ENCODE assay signal across 21 cellular contexts in the genomic region with DNA sequence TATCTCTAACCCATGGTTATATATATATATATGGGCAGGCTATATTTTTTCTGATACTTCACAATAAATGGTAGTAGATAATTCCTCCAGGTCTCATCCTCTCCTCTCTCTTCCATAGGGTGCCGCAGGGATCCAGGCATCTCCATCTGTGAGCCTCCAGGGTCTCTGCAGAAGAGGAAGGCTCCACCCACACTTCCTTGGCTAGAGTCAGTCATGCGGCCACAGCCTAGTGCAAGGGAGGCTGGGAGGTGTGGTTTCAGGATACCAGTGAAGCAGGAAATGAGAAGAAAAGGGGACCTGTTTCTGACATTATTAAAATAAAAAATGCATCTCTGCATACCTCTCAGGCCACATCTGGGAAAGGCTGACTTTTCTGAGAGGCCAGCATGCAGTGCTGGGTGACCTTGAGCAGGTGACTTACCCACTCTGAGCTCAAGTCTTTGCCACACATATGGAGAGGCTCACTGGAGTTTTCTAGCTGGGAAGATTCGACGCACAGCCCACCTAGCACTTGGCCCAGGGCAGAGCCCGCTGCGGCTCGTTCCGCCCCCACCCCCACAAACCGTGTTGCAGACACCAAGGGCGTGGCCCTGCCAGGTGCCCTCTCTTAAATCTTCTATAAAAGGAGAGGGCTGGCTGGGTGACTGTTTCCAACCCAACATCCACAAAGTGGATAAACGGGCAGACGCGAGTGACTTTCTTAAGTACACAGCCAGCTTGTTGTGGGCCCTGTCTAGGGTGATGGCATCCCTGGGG. TPM values are rescaled to one million over a fixed set of nuclear protein-coding genes. Genes with fewer than 3 reads are reported as not detected.
DNase-seq lines count a peak whose midpoint lies in the region; ATAC-seq, FAIRE-seq and TF ChIP-seq lines count a peak whose summit lies in the region.
"Had no signal": no experiment of that assay in that cellular context is flagged by ENCODE, and none has a peak within 500 bp of the region (broad histone marks: within the 10 kb centered on the region; RNA-seq: fewer than 3 reads in every experiment).

No MANE protein-coding gene starts in this region.

- H3K27ac ChIP-seq in HEK293 (ENCODE audit: extremely low read depth, low read depth, low read length) (no peak overlapping the region), K562 (ENCODE audit: extremely low read depth, low read depth, low read length) (no peak overlapping the region), osteoblast (ENCODE audit: low read depth, low read length) (no peak overlapping the region)
- H3K27ac ChIP-seq: GM23248, KMS-11 had no signal

- no peak for FAIRE-seq in K562 (lab: Jason Lieb, UNC)
- FAIRE-seq: GM12878 had no signal

- no peaks in the 10 kb centered on the region; the same call in 1 of the 2 replicates for H3K4me1 ChIP-seq in HEK293 (ENCODE audit: control insufficient read depth, insufficient read depth, low read length)
- peaks cover 4 to 11% of the 10 kb centered on the region in 2 experiments; a peak in 3 of 5 replicates for H3K4me1 ChIP-seq in K562 (replicated peaks in 1 of 2; ENCODE audit: control insufficient read depth in 2 of 2, insufficient read depth in 2 of 2, low read length in 2 of 2)
- H3K4me1 ChIP-seq in osteoblast (ENCODE audit: insufficient read depth, low read length), result no peaks in the 10 kb centered on the region
- H3K4me1 ChIP-seq: HAP-1 had no signal

- in situ Hi-C loops in K562 (cut with MboI), result no loop called here

- WGBS in K562 (ENCODE audit: insufficient coverage, low coverage, missing lambda C conversion rate), result 2% methylated on average over 13 of the region's 13 CpGs

- ATAC-seq in K562 (no peak), GM21576 (IDR thresholded peaks at IDR 0.05; ENCODE audit: unreplicated experiment) (no peak), GM19324 (IDR thresholded peaks at IDR 0.05; ENCODE audit: low FRiP score, unreplicated experiment) (no peak)
- ATAC-seq: GM12878 had no signal

- BruUV-seq in K562 (replicated peaks; lab: Mats Ljungman, UMichigan), result no TSS peak

- POLR2A ChIA-PET in HEK293 (lab: Yijun Ruan, JAX), result no interaction called here
- POLR2A ChIA-PET in K562 (lab: Yijun Ruan, JAX), result no interaction called here

- H4K20me1 ChIP-seq in K562 (replicated peaks; ENCODE audit: control insufficient read depth, insufficient read depth, low read length) (no peaks in the 10 kb centered on the region), osteoblast (ENCODE audit: insufficient read depth, low read length) (no peaks in the 10 kb centered on the region)

- CTCF ChIA-PET in HEK293 (lab: Yijun Ruan, JAX), result no interaction called here
- CTCF ChIA-PET in K562 (lab: Yijun Ruan, JAX; ENCODE audit: low intra/inter-chr PET ratio), result no interaction called here

- intact Hi-C loops in K562 (cut with micrococcal nuclease), result no loop called here

- no peak for TF ChIP-seq EP300 in K562 (IDR thresholded peaks at IDR 0.05; ENCODE audit: low read length)

- H3K79me2 ChIP-seq in K562 (ENCODE audit: control insufficient read depth, insufficient read depth, low read length) (no peaks in the 10 kb centered on the region), osteoblast (ENCODE audit: insufficient read depth, low read length) (no peaks in the 10 kb centered on the region)

- H3K4me2 ChIP-seq in K562 (ENCODE audit: insufficient read depth, low read length), result no peak overlapping the region
- no peak overlapping the region for H3K4me2 ChIP-seq in osteoblast (ENCODE audit: insufficient read depth, low read length)
- H3K4me2 ChIP-seq: KMS-11, SK-N-SH had no signal

- H3K4me3 ChIP-seq in HEK293 (ENCODE audit: low read depth, low read length), result no peak overlapping the region
- no peak overlapping the region for H3K4me3 ChIP-seq in K562
- no peak overlapping the region for H3K4me3 ChIP-seq in osteoblast (ENCODE audit: insufficient read depth, low read length)
- H3K4me3 ChIP-seq: GM12878, GM23248, HAP-1 had no signal

- DNase-seq in NCI-H82 (lab: John Stamatoyannopoulos, UW) (peak; percentile 40), NCI-H82 treated with DMSO at 0.1 percent for 48 hours (lab: John Stamatoyannopoulos, UW; ENCODE audit: unreplicated experiment) (no peak), K562 (ENCODE audit: extremely low read depth in 1 of 4, low spot score in 3 of 4) (no peak), osteoblast (ENCODE audit: insufficient read length, low spot score, missing footprints) (peak; percentile 67), NK-92 (lab: John Stamatoyannopoulos, UW; ENCODE audit: unreplicated experiment) (no peak)
- DNase-seq: 8988T, AML-193, GM23248, NCI-H1092 treated with DMSO at 0.1 percent for 48 hours, NCI-H1436 treated with DMSO at 0.1 percent for 48 hours, NCI-H1930, NCI-H345, NCI-H524, SHP77 treated with DMSO at 0.1 percent for 48 hours, SK-N-SH had no signal

- H3K9me3 ChIP-seq in HEK293 (ENCODE audit: control insufficient read depth, insufficient read depth, low read depth, low read length) (no peaks in the 10 kb centered on the region), K562 (replicated peaks; ENCODE audit: control insufficient read depth, insufficient read depth, low read depth, low read length) (no peaks in the 10 kb centered on the region), osteoblast (ENCODE audit: low read depth, low read length) (no peaks in the 10 kb centered on the region)
- H3K9me3 ChIP-seq: HAP-1, SK-N-SH had no signal

- TF ChIP-seq POLR2A in K562 (conservative IDR thresholded peaks at IDR 0.05), result no peak

- H2AFZ ChIP-seq in K562 (ENCODE audit: low read depth, low read length) (no peak overlapping the region), osteoblast (ENCODE audit: low read length) (no peak overlapping the region)
- H2AFZ ChIP-seq: GM23248 had no signal

- no peaks in the 10 kb centered on the region for H3K36me3 ChIP-seq in HEK293 (ENCODE audit: control insufficient read depth in 2 of 2, insufficient read depth in 1 of 2, low read length in 2 of 2)
- no peaks in the 10 kb centered on the region for H3K36me3 ChIP-seq in K562 (ENCODE audit: control insufficient read depth, insufficient read depth, low read length)
- H3K36me3 ChIP-seq in osteoblast (ENCODE audit: insufficient read depth, low read length), result no peaks in the 10 kb centered on the region
- H3K36me3 ChIP-seq: HAP-1 had no signal

- H3K27me3 ChIP-seq in K562 (ENCODE audit: control insufficient read depth in 2 of 2, insufficient read depth in 2 of 2, low read length in 2 of 2) (peaks cover 0 to 40% of the 10 kb centered on the region in 2 experiments; a peak in 3 of 5 replicates), osteoblast (ENCODE audit: insufficient read depth, low read length) (no peaks in the 10 kb centered on the region)

- TF ChIP-seq CTCF in HEK293 (tag by site-specific recombination; IDR thresholded peaks at IDR 0.05) (no peak), K562 (IDR thresholded peaks at IDR 0.05 in 2 of 3, conservative IDR thresholded peaks at IDR 0.05 in 1 of 3; ENCODE audit: insufficient read depth in 2 of 3, low read depth in 1 of 3, low read length in 3 of 3) (no peak), osteoblast (IDR thresholded peaks at IDR 0.05; ENCODE audit: extremely low read depth, low read depth, low read length) (no peak)

- peaks cover 3% of the 10 kb centered on the region for H3K9me1 ChIP-seq in K562 (ENCODE audit: control insufficient read depth, insufficient read depth, low read length)

- H3K9ac ChIP-seq in K562 (ENCODE audit: insufficient read depth in 1 of 2, low read depth in 2 of 2, low read length in 2 of 2), result no peak overlapping the region
- H3K9ac ChIP-seq: GM23248, KMS-11, SK-N-SH had no signal

- TF ChIP-seq RAD21 in K562 (CRISPR knock-in tag; conservative IDR thresholded peaks at IDR 0.05 in 1 of 2, IDR thresholded peaks at IDR 0.05 in 1 of 2), result no peak

TF ChIP-seq in HEK293, 187 proteins besides CTCF, POLR2A, EP300 and RAD21 (continues in another document):
- TF ChIP-seq BCL6B (tag by site-specific recombination; IDR thresholded peaks at IDR 0.05), result no peak

TF ChIP-seq in K562, 482 proteins besides CTCF, POLR2A, EP300 and RAD21:
- no peak for TF ChIP-seq ZNF146 (CRISPR knock-in tag; IDR thresholded peaks at IDR 0.05; ENCODE audit: unreplicated experiment)
- TF ChIP-seq RBM25 (IDR thresholded peaks at IDR 0.05; ENCODE audit: low read depth, low read length, severe bottlenecking), result peak; percentile 11
- no peak for TF ChIP-seq BRF2 (IDR thresholded peaks at IDR 0.05; ENCODE audit: borderline replicate concordance, insufficient read depth, insufficient read length)
TF ChIP-seq in K562: peak in this region for 1.

RNA-seq across cellular contexts. Expression of gene OLFM1, which starts 47.9 kb away (rescaled TPM):
- not detected in 2 replicates for total RNA-seq in K562 (2011; cell fraction: chromatin; rRNA removed; ENCODE audit: low replicate concordance)
- total RNA-seq in K562 (2011; cell fraction: nucleolus; rRNA removed), result not detected in 2 replicates
- not detected in 2 replicates for total RNA-seq in K562 (2011; cell fraction: nucleoplasm; rRNA removed)
- total RNA-seq in K562 (2014; rRNA removed) (not detected in 2 replicates), K562 (2014; rRNA removed; fragmentation: Illumina TruSeq; extraction: Trizol) (not detected in 2 replicates), K562 (2015; rRNA removed; fragmentation: Illumina TruSeq; extraction: Trizol) (not detected in 2 replicates), K562 (2021) (not detected in 2 replicates), osteoblast (under 0.01 and 0.29 TPM in 2 replicates)
- polyA plus RNA-seq in K562 (2011; rRNA removed) (not detected in 2 replicates), K562 (2014; fragmentation: Illumina TruSeq; extraction: Trizol) (not detected in 2 replicates), K562 (2014; fragmentation: Nextera tagmentation; extraction: Ambion mirVana) (not detected), K562 (2014; rRNA removed) (not detected in 2 replicates)
- not detected in 2 replicates for polyA plus RNA-seq in K562 (2011; cell fraction: cytosol; rRNA removed)
- not detected in 2 replicates for polyA plus RNA-seq in K562 (2011; cell fraction: nucleus; rRNA removed)
- not detected in 2 replicates for polyA plus RNA-seq in K562 (2012)
- polyA minus RNA-seq in K562 (2011; rRNA and poly(A)+ RNA removed), result not detected in 2 replicates
- polyA minus RNA-seq in K562 (2011; cell fraction: cytosol; rRNA and poly(A)+ RNA removed), result not detected in 2 replicates
- polyA minus RNA-seq in K562 (2011; cell fraction: nucleus; rRNA and poly(A)+ RNA removed), result not detected in 2 replicates
- total RNA-seq: GM12878 had no signal
- polyA plus RNA-seq: GM12878 had no signal

Comparison
In these comparisons a context has a peak if more than half of its experiments do, and no peak if none do; other contexts are left out.
1. DNase-seq: peak in NCI-H82 (single experiment) and osteoblast (single experiment); none in NCI-H82 treated with DMSO at 0.1 percent for 48 hours (single experiment), K562 (0 of 4) and NK-92 (single experiment).